Comparison of ENCODE assay signal across 13 cellular contexts in genomic region chr7:128403676-128404075, GRCh38. TPM values are rescaled to one million over a fixed set of nuclear protein-coding genes. Genes with fewer than 3 reads are reported as not detected.
DNase-seq lines count a peak whose midpoint lies in the region; ATAC-seq, FAIRE-seq and TF ChIP-seq lines count a peak whose summit lies in the region.
"Had no signal": no experiment of that assay in that cellular context is flagged by ENCODE, and none has a peak within 500 bp of the region (broad histone marks: within the 10 kb centered on the region; RNA-seq: fewer than 3 reads in every experiment).

No MANE protein-coding gene starts in this region.

- TF ChIP-seq CTCF in RWPE1 (conservative IDR thresholded peaks at IDR 0.05; ENCODE audit: low read depth) (no peak), endothelial cell of umbilical vein (IDR thresholded peaks at IDR 0.05; ENCODE audit: extremely low read depth in 1 of 2, insufficient read depth in 1 of 2, low read depth in 1 of 2, low read length in 2 of 2) (no peak)

- intact Hi-C loops in endothelial cell of umbilical vein (cut with micrococcal nuclease), result no loop called here

- H3K4me1 ChIP-seq in endothelial cell of umbilical vein (ENCODE audit: control insufficient read depth, extremely low read depth, insufficient read depth, low read length), result peaks cover 15% of the 10 kb centered on the region

- peaks cover 16% of the 10 kb centered on the region for H3K36me3 Mint-ChIP-seq in activated CD4-positive, alpha-beta T cell treated with anti-CD3 and anti-CD28 coated beads, Interleukin-2, amount 10 ng/mL, durations not matched to agents 7 days and 5 days (ENCODE audit: low read depth)
- H3K36me3 Mint-ChIP-seq in stimulated activated naive B cell treated with anti-CD40 and anti-IgM and Interleukin-4, amounts not matched to agents 10 μg/mL and 1 μg/mL and 100 μg/mL, for 72 hours, result peaks cover 10 to 30% of the 10 kb centered on the region in 2 donors
- H3K36me3 Mint-ChIP-seq: activated naive CD4-positive, alpha-beta T cell treated with anti-CD3 and anti-CD28 coated beads, Interleukin-2, amount 50 U/mL, for 72 hours had no signal

- H3K4me3 ChIP-seq in endothelial cell of umbilical vein (replicated peaks in 1 of 3; ENCODE audit: insufficient read depth in 1 of 3, low read depth in 1 of 3, low read length in 3 of 3), result no peak overlapping the region
- H3K4me3 ChIP-seq: colonic mucosa had no signal

- peak overlapping the region; percentile 0 for H3K9ac ChIP-seq in endothelial cell of umbilical vein (replicated peaks; ENCODE audit: extremely low read depth, insufficient read depth, low read length)

- H3K9me1 ChIP-seq in endothelial cell of umbilical vein (replicated peaks; ENCODE audit: control insufficient read depth, extremely low read depth, insufficient read depth, low read length), result no peaks in the 10 kb centered on the region

- no peak for TF ChIP-seq POLR2A in endothelial cell of umbilical vein (IDR thresholded peaks at IDR 0.05; ENCODE audit: low read depth, low read length)

- no peak overlapping the region for H3K27ac Mint-ChIP-seq in activated CD4-positive, alpha-beta T cell treated with anti-CD3 and anti-CD28 coated beads, Interleukin-2, amount 10 ng/mL, durations not matched to agents 7 days and 5 days
- H3K27ac Mint-ChIP-seq in stimulated activated naive B cell treated with anti-CD40 and anti-IgM and Interleukin-4, amounts not matched to agents 10 μg/mL and 1 μg/mL and 100 μg/mL, for 72 hours, result peak overlapping the region; percentile 60

- H3K27ac ChIP-seq in RWPE1 (peak overlapping the region; percentile 89), endothelial cell of umbilical vein (ENCODE audit: insufficient read depth, low read depth, low read length) (no peak overlapping the region)
- H3K27ac ChIP-seq: colonic mucosa had no signal

- CTCF ChIA-PET in activated CD4-positive, alpha-beta T cell treated with anti-CD3 and anti-CD28 coated beads, Interleukin-2, amount 10 ng/mL, durations not matched to agents 7 days and 5 days (lab: Charles Lee), result no interaction called here
- CTCF ChIA-PET in RWPE1 (lab: Yijun Ruan, JAX), result interaction anchor here (0.6 to 0.9 kb wide), 2 partner anchors 23 to 52 kb away, joined by 3 to 4 read pairs; partner anchors contain the start of gene HILPDA
- CTCF ChIA-PET in endothelial cell of umbilical vein (lab: Charles Lee), result interaction anchor here (0.8 to 17.5 kb wide), 4 partner anchors 16 to 56 kb away, joined by 3 to 209 read pairs (median 7); no protein-coding TSS in a partner anchor

- no peaks in the 10 kb centered on the region for H3K27me3 ChIP-seq in endothelial cell of umbilical vein (ENCODE audit: control insufficient read depth in 2 of 2, insufficient read depth in 2 of 2, low read length in 2 of 2)
- H3K27me3 ChIP-seq: colonic mucosa, upper lobe of left lung had no signal

- ATAC-seq in stimulated activated naive B cell treated with anti-CD40 and anti-IgM and Interleukin-4, amounts not matched to agents 10 μg/mL and 1 μg/mL and 100 μg/mL, for 72 hours (replicated peaks), result no peak
- no peak for ATAC-seq in GM21360 (IDR thresholded peaks at IDR 0.05; ENCODE audit: unreplicated experiment)
- ATAC-seq: activated naive CD4-positive, alpha-beta T cell treated with anti-CD3 and anti-CD28 coated beads, Interleukin-2, amount 50 U/mL, for 72 hours had no signal

- peak overlapping the region; percentile 57 for H3K4me2 ChIP-seq in endothelial cell of umbilical vein (ENCODE audit: insufficient read depth, low read length)

- no peak for FAIRE-seq in endothelial cell of umbilical vein (lab: Jason Lieb, UNC)
- FAIRE-seq: GM18507 had no signal

- peaks cover 3 to 18% of the 10 kb centered on the region in 2 experiments for H3K36me3 ChIP-seq in endothelial cell of umbilical vein (ENCODE audit: control insufficient read depth in 2 of 2, extremely low read depth in 1 of 2, insufficient read depth in 2 of 2, low read length in 2 of 2)
- H3K36me3 ChIP-seq: colonic mucosa had no signal

- peaks cover 38% of the 10 kb centered on the region for H3K4me1 Mint-ChIP-seq in activated CD4-positive, alpha-beta T cell treated with anti-CD3 and anti-CD28 coated beads, Interleukin-2, amount 10 ng/mL, durations not matched to agents 7 days and 5 days
- H3K4me1 Mint-ChIP-seq in stimulated activated naive B cell treated with anti-CD40 and anti-IgM and Interleukin-4, amounts not matched to agents 10 μg/mL and 1 μg/mL and 100 μg/mL, for 72 hours, result peaks cover 32 to 42% of the 10 kb centered on the region in 2 donors

- no peaks in the 10 kb centered on the region for H4K20me1 ChIP-seq in endothelial cell of umbilical vein (replicated peaks; ENCODE audit: control insufficient read depth, extremely low read depth, insufficient read depth, low read length)

- no peak for DNase-seq in activated CD4-positive, alpha-beta T cell treated with anti-CD3 and anti-CD28 coated beads, Interleukin-2, amount 10 ng/mL, durations not matched to agents 7 days and 5 days
- no peak for DNase-seq in activated CD4-positive, alpha-beta T cell treated with anti-CD3 and anti-CD28 coated beads, Interleukin-2, amount 50 U/mL, for 4 hours
- DNase-seq in RWPE1 (ENCODE audit: low spot score), result no peak
- DNase-seq in endothelial cell of umbilical vein (ENCODE audit: low read depth, low spot score), result no peak
- no peak for DNase-seq in stimulated activated naive B cell treated with anti-CD40 and anti-IgM and Interleukin-4, amounts not matched to agents 10 μg/mL and 1 μg/mL and 100 μg/mL, for 72 hours
- DNase-seq in activated naive CD4-positive, alpha-beta T cell treated with Interleukin-2 at 50 U/mL for 16 hours, result no peak
- DNase-seq in HuH-7.5 (ENCODE audit: low spot score), result no peak
- DNase-seq: Right ventricle myocardium superior had no signal

- peaks cover 25% of the 10 kb centered on the region for H3K79me2 ChIP-seq in endothelial cell of umbilical vein (ENCODE audit: control insufficient read depth, insufficient read depth, low read length)

- dilution Hi-C loops in endothelial cell of umbilical vein (cut with MboI; ENCODE audit: extremely low pct_ligation_motif_present, low sequenced_read_pairs), result no loop called here

- H3K9me3 ChIP-seq in endothelial cell of umbilical vein (replicated peaks; ENCODE audit: control insufficient read depth, insufficient read depth, low read length), result no peaks in the 10 kb centered on the region
- H3K9me3 ChIP-seq: colonic mucosa, upper lobe of left lung had no signal

- BruUV-seq in endothelial cell of umbilical vein (replicated peaks; lab: Mats Ljungman, UMichigan), result no TSS peak

- no peak overlapping the region for H2AFZ ChIP-seq in endothelial cell of umbilical vein (ENCODE audit: low read depth, low read length)

- H3K27me3 Mint-ChIP-seq in activated CD4-positive, alpha-beta T cell treated with anti-CD3 and anti-CD28 coated beads, Interleukin-2, amount 10 ng/mL, durations not matched to agents 7 days and 5 days, result no peaks in the 10 kb centered on the region
- no peaks in the 10 kb centered on the region for H3K27me3 Mint-ChIP-seq in stimulated activated naive B cell treated with anti-CD40 and anti-IgM and Interleukin-4, amounts not matched to agents 10 μg/mL and 1 μg/mL and 100 μg/mL, for 72 hours

- no peaks in the 10 kb centered on the region for H3K9me3 Mint-ChIP-seq in activated CD4-positive, alpha-beta T cell treated with anti-CD3 and anti-CD28 coated beads, Interleukin-2, amount 10 ng/mL, durations not matched to agents 7 days and 5 days
- no peaks in the 10 kb centered on the region for H3K9me3 Mint-ChIP-seq in stimulated activated naive B cell treated with anti-CD40 and anti-IgM and Interleukin-4, amounts not matched to agents 10 μg/mL and 1 μg/mL and 100 μg/mL, for 72 hours
- H3K9me3 Mint-ChIP-seq: activated naive CD4-positive, alpha-beta T cell treated with anti-CD3 and anti-CD28 coated beads, Interleukin-2, amount 50 U/mL, for 72 hours had no signal

- POLR2A ChIA-PET in activated CD4-positive, alpha-beta T cell treated with anti-CD3 and anti-CD28 coated beads, Interleukin-2, amount 10 ng/mL, durations not matched to agents 7 days and 5 days (lab: Charles Lee), result no interaction called here
- POLR2A ChIA-PET in RWPE1 (lab: Yijun Ruan, JAX; ENCODE audit: low non-redundant PET) (no interaction called here), endothelial cell of umbilical vein (lab: Charles Lee) (no interaction called here)

- peak overlapping the region; percentile 79 for H3K4me3 Mint-ChIP-seq in activated CD4-positive, alpha-beta T cell treated with anti-CD3 and anti-CD28 coated beads, Interleukin-2, amount 10 ng/mL, durations not matched to agents 7 days and 5 days
- H3K4me3 Mint-ChIP-seq in stimulated activated naive B cell treated with anti-CD40 and anti-IgM and Interleukin-4, amounts not matched to agents 10 μg/mL and 1 μg/mL and 100 μg/mL, for 72 hours, result no peak overlapping the region

RNA-seq across cellular contexts. Expression of gene IMPDH1, which starts 6.1 kb away (rescaled TPM):
- 10 to 100 TPM; 70.4 to 72.3 TPM for total RNA-seq in activated CD4-positive, alpha-beta T cell treated with anti-CD3 and anti-CD28 coated beads, Interleukin-2, amount 10 ng/mL, durations not matched to agents 7 days and 5 days
- total RNA-seq in endothelial cell of umbilical vein, result 91.7 and 97.9 TPM in 2 replicates
- polyA plus RNA-seq in endothelial cell of umbilical vein, result 78.8 and 87.3 TPM in 2 replicates
- 63.5 and 69.3 TPM in 2 replicates for polyA plus RNA-seq in endothelial cell of umbilical vein (2011; cell fraction: cytosol; rRNA removed)
- polyA plus RNA-seq in endothelial cell of umbilical vein (2011; cell fraction: nucleus; rRNA removed), result 87.0 and 95.4 TPM in 2 replicates
- 68.1 and 72.5 TPM in 2 replicates for polyA plus RNA-seq in endothelial cell of umbilical vein (2012)
- 94.3 and 126 TPM in 2 replicates for polyA minus RNA-seq in endothelial cell of umbilical vein
- polyA minus RNA-seq in endothelial cell of umbilical vein (2011; cell fraction: cytosol; rRNA and poly(A)+ RNA removed), result 59.1 TPM
- polyA minus RNA-seq in endothelial cell of umbilical vein (2011; cell fraction: nucleus; rRNA and poly(A)+ RNA removed), result 37.9 and 42.1 TPM in 2 replicates

RNA-seq across cellular contexts. Expression of gene PRRT4, which starts 42.2 kb away (rescaled TPM):
- under 1 TPM; 0.21 to 0.25 TPM for total RNA-seq in activated CD4-positive, alpha-beta T cell treated with anti-CD3 and anti-CD28 coated beads, Interleukin-2, amount 10 ng/mL, durations not matched to agents 7 days and 5 days
- not detected in 2 replicates for total RNA-seq in endothelial cell of umbilical vein
- polyA plus RNA-seq in endothelial cell of umbilical vein, result 0.03 and 0.08 TPM in 2 replicates
- 0.01 TPM in 1 of 2 replicates, not detected in the other for polyA plus RNA-seq in endothelial cell of umbilical vein (2011; cell fraction: cytosol; rRNA removed)
- not detected in 2 replicates for polyA plus RNA-seq in endothelial cell of umbilical vein (2011; cell fraction: nucleus; rRNA removed)
- not detected in 2 replicates for polyA plus RNA-seq in endothelial cell of umbilical vein (2012)
- not detected in 2 replicates for polyA minus RNA-seq in endothelial cell of umbilical vein
- not detected for polyA minus RNA-seq in endothelial cell of umbilical vein (2011; cell fraction: cytosol; rRNA and poly(A)+ RNA removed)
- polyA minus RNA-seq in endothelial cell of umbilical vein (2011; cell fraction: nucleus; rRNA and poly(A)+ RNA removed), result not detected in 2 replicates

RNA-seq across cellular contexts. Expression of gene HILPDA, which starts 52.0 kb away (rescaled TPM):
- 10 to 100 TPM; 10.8 to 11.9 TPM for total RNA-seq in activated CD4-positive, alpha-beta T cell treated with anti-CD3 and anti-CD28 coated beads, Interleukin-2, amount 10 ng/mL, durations not matched to agents 7 days and 5 days
- 14.1 and 14.4 TPM in 2 replicates for total RNA-seq in endothelial cell of umbilical vein
- polyA plus RNA-seq in endothelial cell of umbilical vein, result 18.8 and 21.7 TPM in 2 replicates
- polyA plus RNA-seq in endothelial cell of umbilical vein (2011; cell fraction: cytosol; rRNA removed), result 16.9 and 17.7 TPM in 2 replicates
- 14.6 and 16.2 TPM in 2 replicates for polyA plus RNA-seq in endothelial cell of umbilical vein (2011; cell fraction: nucleus; rRNA removed)
- 8.3 and 12.2 TPM in 2 replicates for polyA plus RNA-seq in endothelial cell of umbilical vein (2012)
- polyA minus RNA-seq in endothelial cell of umbilical vein, result 12.3 and 12.7 TPM in 2 replicates
- polyA minus RNA-seq in endothelial cell of umbilical vein (2011; cell fraction: cytosol; rRNA and poly(A)+ RNA removed), result 12.8 TPM
- polyA minus RNA-seq in endothelial cell of umbilical vein (2011; cell fraction: nucleus; rRNA and poly(A)+ RNA removed), result 6.7 and 15.3 TPM in 2 replicates

RNA-seq across cellular contexts. Expression of gene RBM28, which starts 60.0 kb away (rescaled TPM):
- total RNA-seq in activated CD4-positive, alpha-beta T cell treated with anti-CD3 and anti-CD28 coated beads, Interleukin-2, amount 10 ng/mL, durations not matched to agents 7 days and 5 days, result 10 to 100 TPM; 35.1 to 37.3 TPM
- 58.5 and 58.7 TPM in 2 replicates for total RNA-seq in endothelial cell of umbilical vein
- 7.2 and 11.6 TPM in 2 replicates for polyA plus RNA-seq in endothelial cell of umbilical vein
- polyA plus RNA-seq in endothelial cell of umbilical vein (2011; cell fraction: cytosol; rRNA removed), result 17.7 and 18.8 TPM in 2 replicates
- polyA plus RNA-seq in endothelial cell of umbilical vein (2011; cell fraction: nucleus; rRNA removed), result 55.3 and 82.8 TPM in 2 replicates
- polyA plus RNA-seq in endothelial cell of umbilical vein (2012), result 36.5 and 52.9 TPM in 2 replicates
- 10.4 and 11.5 TPM in 2 replicates for polyA minus RNA-seq in endothelial cell of umbilical vein
- 23.6 TPM for polyA minus RNA-seq in endothelial cell of umbilical vein (2011; cell fraction: cytosol; rRNA and poly(A)+ RNA removed)
- 8.8 and 14.1 TPM in 2 replicates for polyA minus RNA-seq in endothelial cell of umbilical vein (2011; cell fraction: nucleus; rRNA and poly(A)+ RNA removed)
